Comparison of ENCODE assay signal across 16 cellular contexts in genomic region chr10:130787252-130787651, GRCh38.
DNase-seq lines count a peak whose midpoint lies in the region; FAIRE-seq and TF ChIP-seq lines count a peak whose summit lies in the region.
"Had no signal": no experiment of that assay in that cellular context is flagged by ENCODE, and none has a peak within 500 bp of the region (broad histone marks: within the 10 kb centered on the region; RNA-seq: fewer than 3 reads in every experiment).

No MANE protein-coding gene starts in this region.

- H3K36me3 ChIP-seq in WERI-Rb-1 = no peaks in the 10 kb centered on the region
- H3K36me3 ChIP-seq in parathyroid adenoma (ENCODE audit: control insufficient read depth, insufficient read depth, low read length) = no peaks in the 10 kb centered on the region

- H3K27me3 ChIP-seq in WERI-Rb-1 (ENCODE audit: insufficient read depth, low read depth, severe bottlenecking) (no peaks in the 10 kb centered on the region), parathyroid adenoma (ENCODE audit: control insufficient read depth, insufficient read depth, low read length) (no peaks in the 10 kb centered on the region)

- TF ChIP-seq CTCF in WERI-Rb-1 (IDR thresholded peaks at IDR 0.05; ENCODE audit: low read depth, low read length) (no peak), parathyroid adenoma (IDR thresholded peaks at IDR 0.05) (no peak)

- in situ Hi-C loops in G401 (cut with HindIII; ENCODE audit: low sequenced_read_pairs) = no loop called here

- peaks cover 12% of the 10 kb centered on the region for H3K4me1 ChIP-seq in parathyroid adenoma

- H3K4me3 ChIP-seq in WERI-Rb-1 (ENCODE audit: low read depth, low read length) = no peak overlapping the region
- H3K4me3 ChIP-seq in parathyroid adenoma (ENCODE audit: low read depth, low read length) = no peak overlapping the region
- H3K4me3 ChIP-seq: GM12878, GM23248 had no signal

- DNase-seq in G401 (ENCODE audit: low spot score) = peak; percentile 7
- no peak for DNase-seq in WERI-Rb-1
- no peak for DNase-seq in SKM-1 treated with dmso at 0.1 percent for 144 hours (lab: John Stamatoyannopoulos, UW; ENCODE audit: unreplicated experiment)
- no peak for DNase-seq in C1 segment of cervical spinal cord (lab: John Stamatoyannopoulos, UW)
- no peak for DNase-seq in GM19239 (ENCODE audit: insufficient read length, low spot score)
- no peak for DNase-seq in NCI-H524 treated with DMSO at 0.1 percent for 48 hours (lab: John Stamatoyannopoulos, UW)
- DNase-seq: ACHN; Calu3; CD8-positive, alpha-beta T cell; DMS79 treated with DMSO at 0.1 percent for 48 hours; GM23248; HCEC 1CT had no signal

- H3K9me3 ChIP-seq in WERI-Rb-1 (ENCODE audit: severe bottlenecking) = no peaks in the 10 kb centered on the region
- H3K9me3 ChIP-seq in parathyroid adenoma (ENCODE audit: control insufficient read depth, low read length) = no peaks in the 10 kb centered on the region

- no peak for FAIRE-seq in GM19239 (lab: Jason Lieb, UNC)
- FAIRE-seq: A204.1, GM12878, H54 had no signal

- no peak overlapping the region for H2AFZ ChIP-seq in parathyroid adenoma
- H2AFZ ChIP-seq: GM23248 had no signal

- H3K79me2 ChIP-seq in parathyroid adenoma = no peaks in the 10 kb centered on the region

- no peak overlapping the region for H3K4me2 ChIP-seq in parathyroid adenoma (ENCODE audit: low read length)

- H3K9ac ChIP-seq in parathyroid adenoma = no peak overlapping the region
- H3K9ac ChIP-seq: GM23248 had no signal

- H3K27ac ChIP-seq in WERI-Rb-1 (peak overlapping the region; percentile 73), parathyroid adenoma (peak overlapping the region; percentile 73)
- H3K27ac ChIP-seq: GM23248 had no signal
